1 cellular context compared by ENCODE assay signal in genomic region chr14:103562385-103563088, GRCh38.
A peak's percentile ranks its signal among the peaks of the same experiment; 100 is the strongest.
TF ChIP-seq lines count a peak whose summit lies in the region.

A gene with protein sequence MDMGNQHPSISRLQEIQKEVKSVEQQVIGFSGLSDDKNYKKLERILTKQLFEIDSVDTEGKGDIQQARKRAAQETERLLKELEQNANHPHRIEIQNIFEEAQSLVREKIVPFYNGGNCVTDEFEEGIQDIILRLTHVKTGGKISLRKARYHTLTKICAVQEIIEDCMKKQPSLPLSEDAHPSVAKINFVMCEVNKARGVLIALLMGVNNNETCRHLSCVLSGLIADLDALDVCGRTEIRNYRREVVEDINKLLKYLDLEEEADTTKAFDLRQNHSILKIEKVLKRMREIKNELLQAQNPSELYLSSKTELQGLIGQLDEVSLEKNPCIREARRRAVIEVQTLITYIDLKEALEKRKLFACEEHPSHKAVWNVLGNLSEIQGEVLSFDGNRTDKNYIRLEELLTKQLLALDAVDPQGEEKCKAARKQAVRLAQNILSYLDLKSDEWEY (minus strand): TSS chr14:103562657. CDS start chr14:103561164, 1,493 bp downstream.
A gene with protein sequence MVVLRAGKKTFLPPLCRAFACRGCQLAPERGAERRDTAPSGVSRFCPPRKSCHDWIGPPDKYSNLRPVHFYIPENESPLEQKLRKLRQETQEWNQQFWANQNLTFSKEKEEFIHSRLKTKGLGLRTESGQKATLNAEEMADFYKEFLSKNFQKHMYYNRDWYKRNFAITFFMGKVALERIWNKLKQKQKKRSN (plus strand): TSS chr14:103562960. CDS start chr14:103563002, 42 bp downstream.

TF ChIP-seq in SK-N-SH, 30 proteins besides CTCF, POLR2A, EP300 and RAD21 (continued from another document):
- TF ChIP-seq, protein P1, sequence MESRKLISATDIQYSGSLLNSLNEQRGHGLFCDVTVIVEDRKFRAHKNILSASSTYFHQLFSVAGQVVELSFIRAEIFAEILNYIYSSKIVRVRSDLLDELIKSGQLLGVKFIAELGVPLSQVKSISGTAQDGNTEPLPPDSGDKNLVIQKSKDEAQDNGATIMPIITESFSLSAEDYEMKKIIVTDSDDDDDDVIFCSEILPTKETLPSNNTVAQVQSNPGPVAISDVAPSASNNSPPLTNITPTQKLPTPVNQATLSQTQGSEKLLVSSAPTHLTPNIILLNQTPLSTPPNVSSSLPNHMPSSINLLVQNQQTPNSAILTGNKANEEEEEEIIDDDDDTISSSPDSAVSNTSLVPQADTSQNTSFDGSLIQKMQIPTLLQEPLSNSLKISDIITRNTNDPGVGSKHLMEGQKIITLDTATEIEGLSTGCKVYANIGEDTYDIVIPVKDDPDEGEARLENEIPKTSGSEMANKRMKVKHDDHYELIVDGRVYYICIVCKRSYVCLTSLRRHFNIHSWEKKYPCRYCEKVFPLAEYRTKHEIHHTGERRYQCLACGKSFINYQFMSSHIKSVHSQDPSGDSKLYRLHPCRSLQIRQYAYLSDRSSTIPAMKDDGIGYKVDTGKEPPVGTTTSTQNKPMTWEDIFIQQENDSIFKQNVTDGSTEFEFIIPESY (IDR thresholded peaks at IDR 0.05; ENCODE audit: borderline replicate concordance, low read depth) = peak; percentile 69; the same call in 1 of the 2 replicates
- TF ChIP-seq FOXJ3 (CRISPR knock-in tag; IDR thresholded peaks at IDR 0.05) = no peak
- TF ChIP-seq RXRA (IDR thresholded peaks at IDR 0.05; ENCODE audit: borderline replicate concordance, low read depth) = no peak
- peak; percentile 87 for TF ChIP-seq MXI1 (IDR thresholded peaks at IDR 0.05; ENCODE audit: low read depth, low read length)
- TF ChIP-seq MEF2A (IDR thresholded peaks at IDR 0.05; ENCODE audit: borderline replicate concordance, low read depth) = no peak
- no peak for TF ChIP-seq TCF12 (IDR thresholded peaks at IDR 0.05)
- TF ChIP-seq REST (IDR thresholded peaks at IDR 0.05; ENCODE audit: low read depth, low read length) = no peak
- TF ChIP-seq GATA2 (CRISPR knock-in tag; IDR thresholded peaks at IDR 0.05) = no peak
- TF ChIP-seq SIN3A (IDR thresholded peaks at IDR 0.05; ENCODE audit: borderline replicate concordance, low read depth, low read length) = peak; percentile 54; the same call in 1 of the 2 replicates
- no peak for TF ChIP-seq PBX3 (IDR thresholded peaks at IDR 0.05)
- peak; percentile 76 for TF ChIP-seq ELF1 (IDR thresholded peaks at IDR 0.05)
- TF ChIP-seq NFIC (IDR thresholded peaks at IDR 0.05; ENCODE audit: borderline replicate concordance) = peak; percentile 13; the same call in 1 of the 2 replicates
